2 cellular contexts compared by ENCODE assay signal in genomic region chr5:133425183-133425582, GRCh38.
TF ChIP-seq lines count a peak whose summit lies in the region.

No MANE protein-coding gene starts in this region.

TF ChIP-seq in H1, 55 proteins besides CTCF, POLR2A, EP300 and RAD21 (continued from another document):
- TF ChIP-seq BCL11A (IDR thresholded peaks at IDR 0.05; ENCODE audit: low read depth in 2 of 2, low read length in 2 of 2) = peak in 1 of 2 experiments; percentile 26
- peak; percentile 67 for TF ChIP-seq YY1 (IDR thresholded peaks at IDR 0.05; ENCODE audit: low read depth, low read length)
- TF ChIP-seq EZH2 (IDR thresholded peaks at IDR 0.05; ENCODE audit: low read depth, low read length, severe bottlenecking) = no peak
- TF ChIP-seq CTBP2 (IDR thresholded peaks at IDR 0.05; ENCODE audit: borderline replicate concordance, insufficient read depth, insufficient read length, low read length) = peak; percentile 46
- TF ChIP-seq CHD7 (IDR thresholded peaks at IDR 0.05; ENCODE audit: insufficient replicate concordance, low read length) = peak; percentile 76
- 0 out of 2 replicates have a peak, but pooled peaks have one; percentile 5 for TF ChIP-seq TCF12 (IDR thresholded peaks at IDR 0.05; ENCODE audit: low read depth, low read length)

TF ChIP-seq in SK-N-SH treated with all-trans-retinoic acid at 6 μM for 48 hours, 23 proteins besides CTCF, POLR2A, EP300 and RAD21 (continued from another document):
- TF ChIP-seq POU6F1 (CRISPR knock-in tag; IDR thresholded peaks at IDR 0.05; ENCODE audit: borderline replicate concordance, low read depth) (no peak), BACH2 (CRISPR knock-in tag; IDR thresholded peaks at IDR 0.05; ENCODE audit: borderline replicate concordance) (no peak), ZFP30 (CRISPR knock-in tag; IDR thresholded peaks at IDR 0.05) (no peak), ZNF565 (CRISPR knock-in tag; conservative IDR thresholded peaks at IDR 0.05; ENCODE audit: low read depth) (no peak), PPARA (CRISPR knock-in tag; IDR thresholded peaks at IDR 0.05; ENCODE audit: borderline replicate concordance) (no peak), CSDC2 (CRISPR knock-in tag; IDR thresholded peaks at IDR 0.05) (no peak), TCF4 (CRISPR knock-in tag; IDR thresholded peaks at IDR 0.05; ENCODE audit: borderline replicate concordance) (no peak), TSHZ2 (CRISPR knock-in tag; IDR thresholded peaks at IDR 0.05) (no peak), RARB (CRISPR knock-in tag; IDR thresholded peaks at IDR 0.05) (no peak), OSR1 (CRISPR knock-in tag; IDR thresholded peaks at IDR 0.05) (no peak), ZFP3 (CRISPR knock-in tag; IDR thresholded peaks at IDR 0.05) (no peak), ISL1 (CRISPR knock-in tag; IDR thresholded peaks at IDR 0.05) (no peak), GLIS3 (CRISPR knock-in tag; IDR thresholded peaks at IDR 0.05) (no peak), ZNF8 (CRISPR knock-in tag; IDR thresholded peaks at IDR 0.05) (no peak), ESRRG (CRISPR knock-in tag; IDR thresholded peaks at IDR 0.05) (no peak), CSRNP3 (CRISPR knock-in tag; IDR thresholded peaks at IDR 0.05) (no peak)
TF ChIP-seq in SK-N-SH treated with all-trans-retinoic acid at 6 μM for 48 hours: peak in this region for 0.
